Comparison of ENCODE assay signal across 12 cellular contexts in the genomic region with DNA sequence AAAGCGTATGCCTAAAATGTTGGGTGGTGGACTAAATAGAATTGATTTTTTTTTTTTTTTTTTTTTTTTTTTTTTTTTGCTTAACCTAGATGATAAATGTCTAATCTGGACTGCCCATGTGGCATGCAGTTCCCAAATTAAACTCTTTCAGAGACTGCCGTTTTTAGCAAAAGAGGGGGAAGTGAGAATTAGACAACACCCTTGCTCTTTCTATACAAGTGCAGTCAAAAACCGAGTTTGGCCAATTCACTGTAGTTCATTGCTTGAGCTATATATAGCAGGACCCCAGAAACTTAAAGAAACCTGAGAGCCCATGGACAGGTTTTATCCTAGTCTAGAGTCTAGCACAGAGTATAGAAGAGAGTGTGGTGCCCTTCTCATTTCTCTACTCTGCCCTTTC.
DNase-seq lines count a peak whose midpoint lies in the region; ATAC-seq, FAIRE-seq and TF ChIP-seq lines count a peak whose summit lies in the region.
"Had no signal": no experiment of that assay in that cellular context is flagged by ENCODE, and none has a peak within 500 bp of the region (broad histone marks: within the 10 kb centered on the region; RNA-seq: fewer than 3 reads in every experiment).

No MANE protein-coding gene starts in this region.

- FAIRE-seq in GM12891 (lab: Jason Lieb, UNC), result peak; percentile 45

- no peak for TF ChIP-seq POLR2A in GM12891 (IDR thresholded peaks at IDR 0.05; ENCODE audit: low read depth, low read length)

- DNase-seq in GM12891 (ENCODE audit: insufficient read length, low spot score) (peak; percentile 14), COR-L47 (lab: John Stamatoyannopoulos, UW) (no peak), NCI-H446 (lab: John Stamatoyannopoulos, UW) (no peak), DMS53 treated with DMSO at 0.1 percent for 48 hours (lab: John Stamatoyannopoulos, UW; ENCODE audit: unreplicated experiment) (no peak)
- no peak for DNase-seq in stimulated activated CD4-positive, alpha-beta T cell treated with anti-CD3 and anti-CD28 coated beads, Interleukin-2, amount 100 ng/mL, for 24 hours
- DNase-seq: effector memory CD4-positive, alpha-beta T cell; GDM1; NCI-H2029 treated with DMSO at 0.1 percent for 48 hours had no signal

- ATAC-seq in GM19438 (IDR thresholded peaks at IDR 0.05; ENCODE audit: low read depth, unreplicated experiment) (peak; percentile 92), HG02870 (IDR thresholded peaks at IDR 0.05; ENCODE audit: unreplicated experiment) (peak; percentile 74), HG03565 (IDR thresholded peaks at IDR 0.05; ENCODE audit: unreplicated experiment) (peak; percentile 81)
- ATAC-seq: right cardiac atrium had no signal

TF ChIP-seq in GM12891, 5 proteins besides CTCF, POLR2A, EP300 and RAD21:
- TF ChIP-seq PAX5 (IDR thresholded peaks at IDR 0.05; ENCODE audit: insufficient read depth, low read length, severe bottlenecking) (no peak), SPI1 (IDR thresholded peaks at IDR 0.05; ENCODE audit: low read depth, low read length) (peak; percentile 85)
